ENCODE assay signal across 26 cellular contexts in the genomic region with DNA sequence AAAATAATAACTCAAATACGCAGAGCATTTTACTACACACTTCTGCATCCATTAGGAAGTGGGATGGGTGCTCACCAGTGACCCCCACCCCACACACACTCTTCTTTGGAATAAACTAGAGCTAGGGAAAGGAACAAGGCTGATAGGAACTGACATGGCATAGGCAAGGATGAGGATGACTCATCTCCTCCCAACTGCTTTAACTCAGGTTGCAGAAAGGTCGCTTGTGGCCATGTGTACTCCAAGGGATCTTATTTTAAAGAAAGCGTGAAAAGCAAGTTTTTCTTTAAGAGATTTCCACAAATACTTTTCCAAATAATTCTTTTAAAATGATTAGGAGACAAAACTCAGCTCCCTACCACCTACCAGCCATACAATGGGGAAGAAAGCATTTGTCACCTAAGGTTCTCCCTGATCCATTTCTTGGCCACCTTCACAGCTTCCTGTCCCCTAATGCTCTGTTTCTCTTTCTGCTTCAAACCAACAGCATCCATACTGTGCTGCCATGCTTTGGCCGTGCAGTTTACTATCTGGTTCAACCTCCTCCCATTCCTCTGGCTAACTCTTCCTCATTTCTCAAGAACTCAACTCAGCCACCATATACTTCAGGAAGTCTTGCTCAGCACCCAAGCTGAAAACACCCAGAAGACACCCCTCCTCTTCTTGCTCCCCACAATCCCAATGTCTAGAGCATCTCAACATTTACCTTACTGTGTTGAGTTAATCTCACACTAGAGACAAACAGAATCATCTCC.
DNase-seq lines count a peak whose midpoint lies in the region; ATAC-seq and TF ChIP-seq lines count a peak whose summit lies in the region.
"Had no signal": no experiment of that assay in that cellular context is flagged by ENCODE, and none has a peak within 500 bp of the region (broad histone marks: within the 10 kb centered on the region; RNA-seq: fewer than 3 reads in every experiment).

No MANE protein-coding gene starts in this region.

- H3K36me3 Mint-ChIP-seq in stimulated activated naive B cell treated with anti-CD40 and anti-IgM and Interleukin-4, amounts not matched to agents 10 μg/mL and 1 μg/mL and 100 μg/mL, for 72 hours, result no peaks in the 10 kb centered on the region
- peaks cover 0 to 6% (median 0%) of the 10 kb centered on the region in 3 donors for H3K36me3 Mint-ChIP-seq in naive thymus-derived CD8-positive, alpha-beta T cell
- H3K36me3 Mint-ChIP-seq: neural progenitor cell had no signal

- POLR2A ChIA-PET in RWPE1 (lab: Yijun Ruan, JAX; ENCODE audit: low non-redundant PET), result no interaction called here
- POLR2A ChIA-PET in naive thymus-derived CD8-positive, alpha-beta T cell (lab: Charles Lee), result no interaction called here

- no peak for TF ChIP-seq CTCF in RWPE1 (conservative IDR thresholded peaks at IDR 0.05; ENCODE audit: low read depth)

- H3K4me3 Mint-ChIP-seq in stimulated activated naive B cell treated with anti-CD40 and anti-IgM and Interleukin-4, amounts not matched to agents 10 μg/mL and 1 μg/mL and 100 μg/mL, for 72 hours, result no peak overlapping the region
- H3K4me3 Mint-ChIP-seq in naive thymus-derived CD8-positive, alpha-beta T cell, result no peak overlapping the region
- H3K4me3 Mint-ChIP-seq: activated B cell treated with CpG ODN at 0.5 μM for 24 hours; activated T-cell treated with anti-CD3 and anti-CD28 coated beads, Interleukin-2, amount 50 U/mL, for 72 hours; neural progenitor cell had no signal

- CTCF ChIA-PET in RWPE1 (lab: Yijun Ruan, JAX), result interaction anchor here (0.6 kb wide), 1 partner anchor 502 kb away, joined by 3 read pairs; no protein-coding TSS in a partner anchor

- H3K27ac ChIP-seq in RWPE1, result no peak overlapping the region
- H3K27ac ChIP-seq: C4-2B, neural progenitor cell, PC-9, transverse colon had no signal

- H3K9me3 Mint-ChIP-seq in stimulated activated naive B cell treated with anti-CD40 and anti-IgM and Interleukin-4, amounts not matched to agents 10 μg/mL and 1 μg/mL and 100 μg/mL, for 72 hours, result no peaks in the 10 kb centered on the region
- peaks cover 0 to 10% (median 3%) of the 10 kb centered on the region in 9 donors for H3K9me3 Mint-ChIP-seq in naive thymus-derived CD8-positive, alpha-beta T cell
- H3K9me3 Mint-ChIP-seq: activated B cell treated with CpG ODN at 0.5 μM for 24 hours; activated T-cell treated with anti-CD3 and anti-CD28 coated beads, Interleukin-2, amount 50 U/mL, for 72 hours; neural progenitor cell had no signal

- H3K4me1 Mint-ChIP-seq in stimulated activated naive B cell treated with anti-CD40 and anti-IgM and Interleukin-4, amounts not matched to agents 10 μg/mL and 1 μg/mL and 100 μg/mL, for 72 hours, result no peaks in the 10 kb centered on the region
- peaks cover 0 to 1% (median 0%) of the 10 kb centered on the region in 4 donors for H3K4me1 Mint-ChIP-seq in naive thymus-derived CD8-positive, alpha-beta T cell
- H3K4me1 Mint-ChIP-seq: activated B cell treated with CpG ODN at 0.5 μM for 24 hours, neural progenitor cell had no signal

- H3K27ac Mint-ChIP-seq in stimulated activated naive B cell treated with anti-CD40 and anti-IgM and Interleukin-4, amounts not matched to agents 10 μg/mL and 1 μg/mL and 100 μg/mL, for 72 hours, result no peak overlapping the region
- H3K27ac Mint-ChIP-seq in naive thymus-derived CD8-positive, alpha-beta T cell, result no peak overlapping the region
- H3K27ac Mint-ChIP-seq: activated B cell treated with CpG ODN at 0.5 μM for 24 hours; activated T-cell treated with anti-CD3 and anti-CD28 coated beads, Interleukin-2, amount 50 U/mL, for 72 hours; neural progenitor cell had no signal

- ATAC-seq in stimulated activated naive B cell treated with anti-CD40 and anti-IgM and Interleukin-4, amounts not matched to agents 10 μg/mL and 1 μg/mL and 100 μg/mL, for 72 hours (replicated peaks), result no peak
- ATAC-seq in naive thymus-derived CD8-positive, alpha-beta T cell, result no peak
- ATAC-seq: activated T-cell treated with anti-CD3 and anti-CD28 coated beads, Interleukin-2, amount 50 U/mL, for 72 hours; GM12878; left cardiac atrium; right cardiac atrium had no signal

- DNase-seq in EH (ENCODE audit: low read depth) (peak; percentile 59), LHCN-M2 (ENCODE audit: low read depth) (peak; percentile 40), RWPE1 (ENCODE audit: low spot score) (peak; percentile 39), iris pigment epithelial cell (ENCODE audit: low read depth) (peak; percentile 30), NOMO-1 treated with dmso at 0.1 percent for 144 hours (lab: John Stamatoyannopoulos, UW; ENCODE audit: unreplicated experiment) (no peak)
- no peak for DNase-seq in stimulated activated naive B cell treated with anti-CD40 and anti-IgM and Interleukin-4, amounts not matched to agents 10 μg/mL and 1 μg/mL and 100 μg/mL, for 72 hours
- no peak for DNase-seq in naive thymus-derived CD8-positive, alpha-beta T cell
- DNase-seq: activated B cell treated with CpG ODN at 0.5 μM for 24 hours; activated naive CD4-positive, alpha-beta T cell treated with Interleukin-2 at 50 U/mL for 16 hours; activated T-cell treated with anti-CD3 and anti-CD28 coated beads, Interleukin-2, amount 50 U/mL, for 72 hours; DND-41; effector CD4-positive, alpha-beta T cell; IMR-90; left cardiac atrium; NCI-H1417 treated with DMSO at 0.1 percent for 48 hours; NCI-H2081 treated with DMSO at 0.1 percent for 48 hours; NCI-H446 treated with DMSO at 0.1 percent for 48 hours; PC-9; right cardiac atrium; SHP77 treated with DMSO at 0.1 percent for 48 hours; stimulated activated CD4-positive, alpha-beta T cell treated with anti-CD3 and anti-CD28 coated beads, Interleukin-2, amount 100 ng/mL, for 24 hours; T1000; transverse colon had no signal

- H3K27me3 Mint-ChIP-seq in stimulated activated naive B cell treated with anti-CD40 and anti-IgM and Interleukin-4, amounts not matched to agents 10 μg/mL and 1 μg/mL and 100 μg/mL, for 72 hours, result no peaks in the 10 kb centered on the region
- H3K27me3 Mint-ChIP-seq in naive thymus-derived CD8-positive, alpha-beta T cell, result peaks cover 0 to 26% (median 1%) of the 10 kb centered on the region in 5 donors

Comparison
In these comparisons a context has a peak if more than half of its experiments do, and no peak if none do; other contexts are left out.
1. DNase-seq: peak in EH (single experiment), LHCN-M2 (single experiment), RWPE1 (single experiment) and iris pigment epithelial cell (single experiment); none in stimulated activated naive B cell treated with anti-CD40 and anti-IgM and Interleukin-4, amounts not matched to agents 10 μg/mL and 1 μg/mL and 100 μg/mL, for 72 hours (single experiment), naive thymus-derived CD8-positive, alpha-beta T cell (0 of 10) and NOMO-1 treated with dmso at 0.1 percent for 144 hours (single experiment).